ENCODE assay signal across 8 cellular contexts in genomic region chr18:77248873-77249582, GRCh38.
DNase-seq lines count a peak whose midpoint lies in the region; TF ChIP-seq lines count a peak whose summit lies in the region.

No MANE protein-coding gene starts in this region.

- H3K27me3 ChIP-seq in WERI-Rb-1 (ENCODE audit: insufficient read depth, low read depth, severe bottlenecking) = peaks cover 20% of the 10 kb centered on the region

- H3K9me3 ChIP-seq in WERI-Rb-1 (ENCODE audit: severe bottlenecking) = peaks cover 26% of the 10 kb centered on the region

- peak; percentile 65 for DNase-seq in ELF-1 (ENCODE audit: low read depth, low spot score)
- peak; percentile 35 for DNase-seq in WERI-Rb-1
- DNase-seq in foreskin fibroblast = peak in 1 of 2 donors; percentile 6
- DNase-seq in retina = peak; percentile 29
- DNase-seq in NCI-H1436 treated with DMSO at 0.1 percent for 48 hours (lab: John Stamatoyannopoulos, UW) = no peak
- DNase-seq in epidermal melanocyte (ENCODE audit: insufficient read length, low spot score) = no peak
- no peak for DNase-seq in RKO (ENCODE audit: low spot score)
- DNase-seq in superior temporal gyrus (ENCODE audit: extremely low spot score) = no peak

- no peaks in the 10 kb centered on the region for H3K36me3 ChIP-seq in WERI-Rb-1

- no peak for TF ChIP-seq CTCF in WERI-Rb-1 (IDR thresholded peaks at IDR 0.05; ENCODE audit: low read depth, low read length)
- TF ChIP-seq CTCF in foreskin fibroblast (IDR thresholded peaks at IDR 0.05; ENCODE audit: low read depth, low read length) = no peak

- H3K27ac ChIP-seq in WERI-Rb-1 = no peak overlapping the region

- H3K4me3 ChIP-seq in WERI-Rb-1 (ENCODE audit: low read depth, low read length) = peak overlapping the region; percentile 75
- peak overlapping the region; percentile 27 to 47 for H3K4me3 ChIP-seq in foreskin fibroblast (ENCODE audit: low read depth in 1 of 2, low read length in 2 of 2)

Comparison
In these comparisons a context has a peak if more than half of its experiments do, and no peak if none do; other contexts are left out.
1. DNase-seq: peak in ELF-1 (single experiment), WERI-Rb-1 (single experiment) and retina (single experiment); none in NCI-H1436 treated with DMSO at 0.1 percent for 48 hours (single experiment), epidermal melanocyte (single experiment), RKO (single experiment) and superior temporal gyrus (single experiment).